In the genomic region with DNA sequence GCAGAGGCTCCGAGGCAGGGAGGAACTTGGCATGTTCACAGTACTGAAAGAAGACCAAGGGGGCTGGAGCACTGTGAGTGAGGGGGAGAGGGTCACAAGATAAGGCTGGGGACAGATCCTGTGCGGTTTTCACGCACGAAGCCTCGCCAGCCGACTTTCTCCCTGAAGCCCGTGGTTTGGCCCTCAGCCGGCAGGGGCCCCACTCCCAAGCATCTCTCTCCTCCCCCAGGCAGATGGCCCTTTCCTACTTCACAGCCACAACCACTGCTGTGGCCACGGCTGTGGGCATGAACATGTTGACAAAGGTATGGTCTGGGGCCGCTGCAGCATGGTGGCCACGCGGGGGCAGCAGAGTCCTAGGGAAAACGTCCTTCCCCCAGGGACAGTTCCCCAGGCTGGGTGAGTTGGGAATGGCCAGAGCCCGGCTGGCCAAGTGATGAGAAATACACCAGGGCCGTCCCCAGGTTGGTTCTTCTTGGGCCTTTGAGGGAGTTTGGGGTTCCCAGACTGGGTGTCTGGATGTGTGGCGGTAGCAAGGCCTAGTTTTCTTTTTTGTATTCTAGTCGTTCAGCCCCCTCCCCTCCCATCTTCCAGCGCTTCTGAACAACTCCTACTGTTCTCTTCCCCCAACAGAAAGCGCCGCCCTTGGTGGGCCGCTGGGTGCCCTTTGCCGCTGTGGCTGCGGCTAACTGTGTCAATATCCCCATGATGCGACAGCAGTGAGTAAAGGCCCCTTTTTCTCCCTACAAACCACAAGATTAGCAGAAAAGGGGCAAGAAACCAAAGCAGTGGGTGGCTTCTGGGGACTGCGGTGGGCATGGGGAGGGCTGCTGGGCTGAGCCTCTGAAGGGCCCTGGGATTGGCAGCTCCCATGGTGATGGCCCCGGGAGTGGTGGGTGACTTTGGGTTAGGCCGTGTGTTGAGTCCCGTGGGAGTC, we compare ENCODE assay signal across 8 cellular contexts. TPM values are rescaled to one million over a fixed set of nuclear protein-coding genes. Genes with fewer than 3 reads are reported as not detected.
DNase-seq lines count a peak whose midpoint lies in the region; ATAC-seq, FAIRE-seq and TF ChIP-seq lines count a peak whose summit lies in the region.

No MANE protein-coding gene starts in this region.

- H3K79me2 ChIP-seq in H1 (ENCODE audit: control insufficient read depth in 1 of 2, insufficient read depth in 2 of 2, low read length in 2 of 2) (peaks cover 0 to 6% of the 10 kb centered on the region in 2 experiments; a peak in 2 of 4 replicates), mesendoderm (ENCODE audit: control insufficient read depth, insufficient read depth, low read length) (no peaks in the 10 kb centered on the region)

- peak; percentile 42 for FAIRE-seq in H1 (lab: Jason Lieb, UNC)

- no peak overlapping the region for H3K56ac ChIP-seq in H1 (replicated peaks; ENCODE audit: insufficient read length, low read depth, low read length)
- H3K56ac ChIP-seq in mesendoderm (ENCODE audit: low read length), result no peak overlapping the region

- no peak overlapping the region for H2AK5ac ChIP-seq in H1 (ENCODE audit: low read depth, low read length)
- H2AK5ac ChIP-seq in mesendoderm (ENCODE audit: low read length), result no peak overlapping the region

- CTCF ChIA-PET in AG04449 (lab: Yijun Ruan, JAX) (interaction anchor here (0.7 to 5.8 kb wide), 13 partner anchors 8 to 174 kb away, joined by 3 to 88 read pairs (median 6); partner anchors contain the start of genes ARL3, CYP17A1 and SFXN2), H1 (lab: Charles Lee; ENCODE audit: partially characterized antibody) (interaction anchor here (0.7 to 2.5 kb wide), 9 partner anchors 10 to 172 kb away, joined by 3 to 11 read pairs (median 3); partner anchors contain the start of gene WBP1L)
- CTCF ChIA-PET in activated CD4-positive, alpha-beta memory T cell treated with anti-CD3 and anti-CD28 coated beads, Interleukin-2, amount 10 ng/mL, durations not matched to agents 7 days and 5 days (lab: Charles Lee), result interaction anchor here (0.9 kb wide), 1 partner anchor 9 kb away, joined by 4 read pairs; no protein-coding TSS in a partner anchor

- H4K91ac ChIP-seq in H1 (replicated peaks; ENCODE audit: insufficient read length, low read length), result no peak overlapping the region

- no peak overlapping the region for H2BK20ac ChIP-seq in H1 (ENCODE audit: low read length)

- peaks cover 6% of the 10 kb centered on the region for H3K4me1 Mint-ChIP-seq in activated CD4-positive, alpha-beta memory T cell treated with anti-CD3 and anti-CD28 coated beads, Interleukin-2, amount 10 ng/mL, durations not matched to agents 7 days and 5 days

- H4K5ac ChIP-seq in H1 (ENCODE audit: insufficient read length, low read depth, low read length) (no peak overlapping the region), mesendoderm (ENCODE audit: low read length) (no peak overlapping the region)

- no peak overlapping the region; the same call in 1 of the 2 replicates for H4K8ac ChIP-seq in H1 (ENCODE audit: extremely low read depth, insufficient read depth, low read length)
- H4K8ac ChIP-seq in mesendoderm (ENCODE audit: low read depth, low read length), result no peak overlapping the region

- H3K4me2 ChIP-seq in H1 (ENCODE audit: insufficient read depth in 1 of 2, low read depth in 2 of 2, low read length in 2 of 2), result no peak overlapping the region
- H3K4me2 ChIP-seq in mesendoderm (ENCODE audit: low read length), result no peak overlapping the region

- H2BK5ac ChIP-seq in H1 (ENCODE audit: low read depth, low read length) (no peak overlapping the region), mesendoderm (ENCODE audit: low read length) (no peak overlapping the region)

- H4K20me1 ChIP-seq in H1 (replicated peaks in 1 of 2; ENCODE audit: control insufficient read depth in 1 of 2, insufficient read depth in 2 of 2, low read length in 2 of 2), result peaks cover 0 to 3% of the 10 kb centered on the region in 2 experiments

- H3K4ac ChIP-seq in H1 (replicated peaks; ENCODE audit: insufficient read length, low read depth, low read length) (no peak overlapping the region), mesendoderm (ENCODE audit: low read depth, low read length) (no peak overlapping the region)

- no peak overlapping the region for H3K4me3 Mint-ChIP-seq in activated CD4-positive, alpha-beta memory T cell treated with anti-CD3 and anti-CD28 coated beads, Interleukin-2, amount 10 ng/mL, durations not matched to agents 7 days and 5 days

- H3K36me3 Mint-ChIP-seq in activated CD4-positive, alpha-beta memory T cell treated with anti-CD3 and anti-CD28 coated beads, Interleukin-2, amount 10 ng/mL, durations not matched to agents 7 days and 5 days (ENCODE audit: low read depth), result peaks cover 33% of the 10 kb centered on the region

- H3K4me1 ChIP-seq in H1 (replicated peaks in 1 of 4; ENCODE audit: control insufficient read depth in 3 of 4, insufficient read depth in 4 of 4, low read length in 3 of 4) (no peaks in the 10 kb centered on the region), mesendoderm (ENCODE audit: control insufficient read depth, low read depth, low read length) (no peaks in the 10 kb centered on the region)

- no peaks in the 10 kb centered on the region for H3K23me2 ChIP-seq in H1 (ENCODE audit: low read depth, low read length)

- 0 out of 2 replicates have a peak overlapping the region, but pooled peaks have one; percentile 27 for H2BK12ac ChIP-seq in H1 (ENCODE audit: low read depth, low read length)

- ATAC-seq in HG02588 (IDR thresholded peaks at IDR 0.05; ENCODE audit: unreplicated experiment), result no peak

- no peak for TF ChIP-seq POLR2A in H1 (IDR thresholded peaks at IDR 0.05; ENCODE audit: control extremely low read depth in 1 of 2, low read depth in 2 of 2, low read length in 2 of 2)

- H3K27me3 ChIP-seq in H1 (replicated peaks in 1 of 4; ENCODE audit: control insufficient read depth in 3 of 4, extremely low read depth in 1 of 4, insufficient read depth in 3 of 4, low read length in 3 of 4) (no peaks in the 10 kb centered on the region), mesendoderm (ENCODE audit: insufficient read depth, low read length, poor library complexity) (no peaks in the 10 kb centered on the region)

- H3K18ac ChIP-seq in H1 (ENCODE audit: extremely low read depth, low read length) (no peak overlapping the region), mesendoderm (ENCODE audit: low read length) (no peak overlapping the region)

- POLR2A ChIA-PET in AG04449 (lab: Yijun Ruan, JAX), result no interaction called here
- POLR2A ChIA-PET in activated CD4-positive, alpha-beta memory T cell treated with anti-CD3 and anti-CD28 coated beads, Interleukin-2, amount 10 ng/mL, durations not matched to agents 7 days and 5 days (lab: Charles Lee), result no interaction called here
- POLR2A ChIA-PET in H1 (lab: Charles Lee; ENCODE audit: partially characterized antibody), result interaction anchor here (0.7 to 1.1 kb wide), 3 partner anchors 10 to 14 kb away, joined by 3 read pairs; no protein-coding TSS in a partner anchor

- no peaks in the 10 kb centered on the region for H3K9me3 Mint-ChIP-seq in activated CD4-positive, alpha-beta memory T cell treated with anti-CD3 and anti-CD28 coated beads, Interleukin-2, amount 10 ng/mL, durations not matched to agents 7 days and 5 days

- peak; percentile 94 to 98 for TF ChIP-seq RAD21 in H1 (IDR thresholded peaks at IDR 0.05 in 1 of 2, conservative IDR thresholded peaks at IDR 0.05 in 1 of 2; ENCODE audit: low read depth in 2 of 2, low read length in 2 of 2)

- no peak overlapping the region for H2BK120ac ChIP-seq in H1 (replicated peaks; ENCODE audit: low read depth, low read length)
- H2BK120ac ChIP-seq in mesendoderm (ENCODE audit: low read depth, low read length), result no peak overlapping the region

- H3K14ac ChIP-seq in H1 (ENCODE audit: insufficient read length), result no peak overlapping the region

- 0 out of 2 replicates have a peak overlapping the region, but pooled peaks have one; percentile 1 for H3K27ac ChIP-seq in H1 (ENCODE audit: low read depth, low read length)
- H3K27ac ChIP-seq in mesendoderm (ENCODE audit: low read depth, low read length), result no peak overlapping the region

- TF ChIP-seq CTCF in AG04449 (IDR thresholded peaks at IDR 0.05; ENCODE audit: insufficient read depth, low read length, missing control alignments) (peak; percentile 95), GM12875 (IDR thresholded peaks at IDR 0.05; ENCODE audit: borderline replicate concordance, insufficient read depth, low read depth, low read length) (peak; percentile 90), H1 (IDR thresholded peaks at IDR 0.05; ENCODE audit: control extremely low read depth in 1 of 3, insufficient read depth in 1 of 3, low read depth in 1 of 3, low read length in 3 of 3) (peak; percentile 90 to 97 (median 97))

- WGBS in H1 (ENCODE audit: extremely low coverage in 1 of 2, insufficient coverage in 1 of 2, insufficient read length in 1 of 2, insufficient replicate concordance in 2 of 2, low coverage in 1 of 2, low lambda C conversion rate in 2 of 2, missing lambda C conversion rate in 1 of 2), 2 experiments, result 71% methylated on average over 21 of the region's 28 CpGs; no CpG with 5 or more reads in 1 of the 2 experiments
- no CpG with 5 or more reads among the region's 28 CpGs for WGBS in mesendoderm (ENCODE audit: extremely low coverage, insufficient coverage, low lambda C conversion rate)

- DNase-seq in AG04449 (ENCODE audit: low read depth, low spot score) (no peak), NCI-H226 (peak; percentile 45), H1 (ENCODE audit: low read depth in 1 of 2, low spot score in 2 of 2) (peak in 1 of 2 experiments; percentile 97), mesendoderm (peak; percentile 86)
- DNase-seq in activated CD4-positive, alpha-beta memory T cell treated with anti-CD3 and anti-CD28 coated beads, Interleukin-2, amount 10 ng/mL, durations not matched to agents 7 days and 5 days, result peak; percentile 69
- peak; percentile 38 for DNase-seq in stimulated activated CD8-positive, alpha-beta memory T cell treated with anti-CD3 and anti-CD28 coated beads, Interleukin-7, amount 100 ng/mL, for 24 hours (ENCODE audit: low read depth)

- no peaks in the 10 kb centered on the region for H3K27me3 Mint-ChIP-seq in activated CD4-positive, alpha-beta memory T cell treated with anti-CD3 and anti-CD28 coated beads, Interleukin-2, amount 10 ng/mL, durations not matched to agents 7 days and 5 days

- H3K4me3 ChIP-seq in AG04449 (ENCODE audit: low read depth, low read length) (no peak overlapping the region), GM12875 (ENCODE audit: low read depth, low read length) (no peak overlapping the region), H1 (ENCODE audit: extremely low read depth in 1 of 4, insufficient read depth in 2 of 4, low read depth in 3 of 4, low read length in 4 of 4) (no peak overlapping the region), mesendoderm (ENCODE audit: low read length) (no peak overlapping the region)

- H2BK15ac ChIP-seq in H1 (ENCODE audit: low read length) (no peak overlapping the region), mesendoderm (replicated peaks; ENCODE audit: low read depth) (no peak overlapping the region)

- no peak overlapping the region for H2AFZ ChIP-seq in H1 (ENCODE audit: low read length)

- no peaks in the 10 kb centered on the region for H3K79me1 ChIP-seq in H1 (ENCODE audit: low read depth, low read length)
- H3K79me1 ChIP-seq in mesendoderm (ENCODE audit: low read length), result no peaks in the 10 kb centered on the region

- no peaks in the 10 kb centered on the region for H3K9me3 ChIP-seq in H1 (ENCODE audit: insufficient read depth in 2 of 2, low read depth in 1 of 2, low read length in 1 of 2)

- no peak for TF ChIP-seq EP300 in H1 (IDR thresholded peaks at IDR 0.05; ENCODE audit: borderline replicate concordance in 1 of 2, low read depth in 2 of 2, low read length in 2 of 2)

- peaks cover 20 to 62% (median 43%) of the 10 kb centered on the region in 4 experiments for H3K36me3 ChIP-seq in H1 (ENCODE audit: control insufficient read depth in 2 of 4, insufficient read depth in 4 of 4, low read length in 3 of 4)
- H3K36me3 ChIP-seq in mesendoderm (ENCODE audit: control insufficient read depth, insufficient read depth, low read length), result peaks cover 2% of the 10 kb centered on the region

- H3K23ac ChIP-seq in H1 (ENCODE audit: insufficient read length) (no peak overlapping the region), mesendoderm (ENCODE audit: low read length) (no peak overlapping the region)

- H3K9ac ChIP-seq in H1 (replicated peaks in 1 of 4; ENCODE audit: extremely low read depth in 1 of 4, low read depth in 3 of 4, low read length in 3 of 4), result no peak overlapping the region
- no peak overlapping the region for H3K9ac ChIP-seq in mesendoderm (ENCODE audit: low read length)

- no peak overlapping the region for H3K27ac Mint-ChIP-seq in activated CD4-positive, alpha-beta memory T cell treated with anti-CD3 and anti-CD28 coated beads, Interleukin-2, amount 10 ng/mL, durations not matched to agents 7 days and 5 days

RNA-seq across cellular contexts. Expression of gene WBP1L, which starts 14.4 kb away (rescaled TPM):
- 10 to 100 TPM; 31.7 to 31.9 TPM for total RNA-seq in activated CD4-positive, alpha-beta memory T cell treated with anti-CD3 and anti-CD28 coated beads, Interleukin-2, amount 10 ng/mL, durations not matched to agents 7 days and 5 days
- total RNA-seq in H1 (2021; fragmentation: NEBNext Ultra II Directional; extraction: Animal tissue kit (Norgen Biotek cat#: 25700)), result 26.2 and 26.6 TPM in 2 replicates
- polyA plus RNA-seq in H1 (2011; rRNA removed), result 29.9 and 37.0 TPM in 2 replicates
- polyA plus RNA-seq in H1 (2011; cell fraction: cytosol; rRNA removed), result 24.6 TPM
- 27.2 TPM for polyA plus RNA-seq in H1 (2011; cell fraction: nucleus; rRNA removed)
- 14.7 to 20.7 TPM (median 20.2 TPM) in 4 replicates for polyA plus RNA-seq in H1 (2012, experiment 1 of 2)
- 19.6 TPM for polyA plus RNA-seq in H1 (2012, experiment 2 of 2)
- 24.7 TPM for polyA plus RNA-seq in H1 (2013, experiment 1 of 2)
- polyA plus RNA-seq in H1 (2013, experiment 2 of 2), result 25.2 TPM
- 33.2 and 39.3 TPM in 2 replicates for polyA minus RNA-seq in H1 (2011; rRNA and poly(A)+ RNA removed)
- 23.0 TPM for polyA minus RNA-seq in H1 (2011; cell fraction: cytosol; rRNA and poly(A)+ RNA removed)
- 16.1 TPM for polyA minus RNA-seq in H1 (2011; cell fraction: nucleus; rRNA and poly(A)+ RNA removed)
- polyA plus RNA-seq in mesendoderm (2013, experiment 1 of 2), result 20.1 TPM
- 20.5 TPM for polyA plus RNA-seq in mesendoderm (2013, experiment 2 of 2)

RNA-seq across cellular contexts. Expression of gene SFXN2, which starts 14.9 kb away (rescaled TPM):
- total RNA-seq in activated CD4-positive, alpha-beta memory T cell treated with anti-CD3 and anti-CD28 coated beads, Interleukin-2, amount 10 ng/mL, durations not matched to agents 7 days and 5 days, result 10 to 100 TPM; 10.8 to 11.5 TPM
- total RNA-seq in H1 (2021; fragmentation: NEBNext Ultra II Directional; extraction: Animal tissue kit (Norgen Biotek cat#: 25700)), result 20.5 TPM in 2 replicates
- polyA plus RNA-seq in H1 (2011; rRNA removed), result 23.5 and 29.3 TPM in 2 replicates
- polyA plus RNA-seq in H1 (2011; cell fraction: cytosol; rRNA removed), result 23.5 TPM
- 34.5 TPM for polyA plus RNA-seq in H1 (2011; cell fraction: nucleus; rRNA removed)
- polyA plus RNA-seq in H1 (2012, experiment 1 of 2), result 18.9 to 21.4 TPM (median 20.7 TPM) in 4 replicates
- polyA plus RNA-seq in H1 (2012, experiment 2 of 2), result 20.1 TPM
- 10.6 TPM for polyA plus RNA-seq in H1 (2013, experiment 1 of 2)
- 9.8 TPM for polyA plus RNA-seq in H1 (2013, experiment 2 of 2)
- 58.2 and 63.8 TPM in 2 replicates for polyA minus RNA-seq in H1 (2011; rRNA and poly(A)+ RNA removed)
- 17.2 TPM for polyA minus RNA-seq in H1 (2011; cell fraction: cytosol; rRNA and poly(A)+ RNA removed)
- 50.5 TPM for polyA minus RNA-seq in H1 (2011; cell fraction: nucleus; rRNA and poly(A)+ RNA removed)
- 14.8 TPM for polyA plus RNA-seq in mesendoderm (2013, experiment 1 of 2)
- 14.2 TPM for polyA plus RNA-seq in mesendoderm (2013, experiment 2 of 2)

RNA-seq across cellular contexts. Expression of gene ARL3, which starts 15.2 kb away (rescaled TPM):
- 1 to 10 TPM; 5.7 to 6.1 TPM for total RNA-seq in activated CD4-positive, alpha-beta memory T cell treated with anti-CD3 and anti-CD28 coated beads, Interleukin-2, amount 10 ng/mL, durations not matched to agents 7 days and 5 days
- total RNA-seq in H1 (2021; fragmentation: NEBNext Ultra II Directional; extraction: Animal tissue kit (Norgen Biotek cat#: 25700)), result 15.3 and 16.2 TPM in 2 replicates
- 5.3 and 8.8 TPM in 2 replicates for polyA plus RNA-seq in H1 (2011; rRNA removed)
- 10.7 TPM for polyA plus RNA-seq in H1 (2011; cell fraction: cytosol; rRNA removed)
- polyA plus RNA-seq in H1 (2011; cell fraction: nucleus; rRNA removed), result 4.1 TPM
- polyA plus RNA-seq in H1 (2012, experiment 1 of 2), result 17.5 to 21.4 TPM (median 19.0 TPM) in 4 replicates
- polyA plus RNA-seq in H1 (2012, experiment 2 of 2), result 10.8 TPM
- 16.6 TPM for polyA plus RNA-seq in H1 (2013, experiment 1 of 2)
- 18.0 TPM for polyA plus RNA-seq in H1 (2013, experiment 2 of 2)
- 4.5 and 5.0 TPM in 2 replicates for polyA minus RNA-seq in H1 (2011; rRNA and poly(A)+ RNA removed)
- 4.0 TPM for polyA minus RNA-seq in H1 (2011; cell fraction: cytosol; rRNA and poly(A)+ RNA removed)
- polyA minus RNA-seq in H1 (2011; cell fraction: nucleus; rRNA and poly(A)+ RNA removed), result 3.0 TPM
- polyA plus RNA-seq in mesendoderm (2013, experiment 1 of 2), result 13.1 TPM
- 13.3 TPM for polyA plus RNA-seq in mesendoderm (2013, experiment 2 of 2)
